Comparison of ENCODE assay signal across 15 cellular contexts in genomic region chr4:77010841-77011354, GRCh38.
DNase-seq lines count a peak whose midpoint lies in the region; ATAC-seq, FAIRE-seq and TF ChIP-seq lines count a peak whose summit lies in the region.
"Had no signal": no experiment of that assay in that cellular context is flagged by ENCODE, and none has a peak within 500 bp of the region (broad histone marks: within the 10 kb centered on the region; RNA-seq: fewer than 3 reads in every experiment).

No MANE protein-coding gene starts in this region.

- H3K9me3 ChIP-seq in AG04450 (ENCODE audit: control insufficient read depth, insufficient read depth, low read length) = no peaks in the 10 kb centered on the region
- no peaks in the 10 kb centered on the region for H3K9me3 ChIP-seq in mammary epithelial cell (replicated peaks; ENCODE audit: insufficient read depth, low read length)
- H3K9me3 ChIP-seq in mesenchymal stem cell (ENCODE audit: control insufficient read depth, low read length) = no peaks in the 10 kb centered on the region

- H3K4ac ChIP-seq in mesenchymal stem cell (ENCODE audit: low read depth in 1 of 2, low read length in 2 of 2) (no peak overlapping the region), mesendoderm (ENCODE audit: low read depth, low read length) (no peak overlapping the region)

- H3K4me1 ChIP-seq in mammary epithelial cell (ENCODE audit: insufficient read depth, low read length) (peaks cover 9% of the 10 kb centered on the region), mesenchymal stem cell (ENCODE audit: control insufficient read depth, insufficient read depth, low read depth, low read length) (peaks cover 9% of the 10 kb centered on the region), mesendoderm (ENCODE audit: control insufficient read depth, low read depth, low read length) (peaks cover 26% of the 10 kb centered on the region)

- H3K4me1 Mint-ChIP-seq in activated T-cell treated with anti-CD3 and anti-CD28 coated beads, Interleukin-2, amount 50 U/mL, for 4 hours (ENCODE audit: low read depth) = peaks cover 73% of the 10 kb centered on the region
- H3K4me1 Mint-ChIP-seq in activated T-helper 1 cell treated with anti-CD3 and anti-CD28 coated beads, Interleukin-12 subunit alpha, Interleukin-12 subunit beta, Interleukin-2, Interleukin-4 antibody, amounts not matched to agents 30 ng/mL and 10 ng/mL and 1 ng/mL, durations not matched to agents 14 hours and 24 hours and 36 hours (ENCODE audit: low read depth) = peaks cover 57% of the 10 kb centered on the region

- dilution Hi-C loops in mammary epithelial cell (cut with HindIII; ENCODE audit: low sequenced_read_pairs) = no loop called here

- no peak overlapping the region for H3K4me3 Mint-ChIP-seq in activated T-cell treated with anti-CD3 and anti-CD28 coated beads, Interleukin-2, amount 50 U/mL, for 4 hours
- no peak overlapping the region for H3K4me3 Mint-ChIP-seq in activated T-helper 1 cell treated with anti-CD3 and anti-CD28 coated beads, Interleukin-12 subunit alpha, Interleukin-12 subunit beta, Interleukin-2, Interleukin-4 antibody, amounts not matched to agents 30 ng/mL and 10 ng/mL and 1 ng/mL, durations not matched to agents 14 hours and 24 hours and 36 hours
- H3K4me3 Mint-ChIP-seq: memory B cell had no signal

- H3K36me3 ChIP-seq in mammary epithelial cell (ENCODE audit: insufficient read depth, low read length) = peaks cover 30% of the 10 kb centered on the region
- H3K36me3 ChIP-seq in mesenchymal stem cell (ENCODE audit: control insufficient read depth in 1 of 2, insufficient read depth in 2 of 2, low read depth in 1 of 2, low read length in 2 of 2) = peaks cover 11 to 71% of the 10 kb centered on the region in 2 experiments
- peaks cover 1% of the 10 kb centered on the region for H3K36me3 ChIP-seq in mesendoderm (ENCODE audit: control insufficient read depth, insufficient read depth, low read length)

- H3K4me2 ChIP-seq in mammary epithelial cell (ENCODE audit: insufficient read depth, low read depth, low read length) = no peak overlapping the region
- H3K4me2 ChIP-seq in mesenchymal stem cell (ENCODE audit: low read length, poor library complexity, severe bottlenecking) = no peak overlapping the region
- H3K4me2 ChIP-seq in mesendoderm (ENCODE audit: low read length) = no peak overlapping the region

- H3K4me3 ChIP-seq in AG04450 (ENCODE audit: low read depth, low read length) = no peak overlapping the region
- no peak overlapping the region for H3K4me3 ChIP-seq in mammary epithelial cell (replicated peaks in 1 of 3; ENCODE audit: insufficient read depth in 1 of 3, low read depth in 2 of 3, low read length in 3 of 3)
- no peak overlapping the region for H3K4me3 ChIP-seq in mesenchymal stem cell (ENCODE audit: insufficient read depth in 1 of 2, low read depth in 1 of 2, low read length in 2 of 2)
- no peak overlapping the region for H3K4me3 ChIP-seq in mesendoderm (ENCODE audit: low read length)
- H3K4me3 ChIP-seq: cardiac muscle cell had no signal

- H3K18ac ChIP-seq in mesenchymal stem cell (ENCODE audit: low read depth in 1 of 2, low read length in 2 of 2) (peak overlapping the region in 1 of 2 experiments; percentile 73), mesendoderm (ENCODE audit: low read length) (no peak overlapping the region)

- H2BK120ac ChIP-seq in mesenchymal stem cell (ENCODE audit: low read depth, low read length) (no peak overlapping the region), mesendoderm (ENCODE audit: low read depth, low read length) (no peak overlapping the region)

- H3K14ac ChIP-seq in mesenchymal stem cell (ENCODE audit: low read length in 2 of 2) = peak overlapping the region in 1 of 2 experiments; percentile 82

- POLR2A ChIA-PET in AG04450 (lab: Yijun Ruan, JAX) = interaction anchor here (0.6 to 0.8 kb wide), 2 partner anchors 23 to 55 kb away, joined by 3 to 4 read pairs; no protein-coding TSS in a partner anchor

- peak overlapping the region; percentile 66 for H4K8ac ChIP-seq in mesenchymal stem cell (ENCODE audit: low read length)
- H4K8ac ChIP-seq in mesendoderm (ENCODE audit: low read depth, low read length) = no peak overlapping the region

- peak overlapping the region; percentile 30 for H2BK15ac ChIP-seq in mesenchymal stem cell (ENCODE audit: low read depth, poor library complexity, severe bottlenecking)
- no peak overlapping the region for H2BK15ac ChIP-seq in mesendoderm (replicated peaks; ENCODE audit: low read depth)

- in situ Hi-C loops in mammary epithelial cell (cut with MboI; ENCODE audit: low sequenced_read_pairs in 2 of 2) = no loop called here

- H2AFZ ChIP-seq in mammary epithelial cell (ENCODE audit: low read depth, low read length) = no peak overlapping the region
- H2AFZ ChIP-seq in mesenchymal stem cell (ENCODE audit: low read depth, low read length) = no peak overlapping the region

- DNase-seq in AG04450 (ENCODE audit: low read depth, low spot score) = no peak
- peak; percentile 53 for DNase-seq in HTR-8/SVneo (ENCODE audit: insufficient read length, low spot score)
- peak; percentile 71 for DNase-seq in mammary epithelial cell
- DNase-seq in mesenchymal stem cell = peak; percentile 91
- no peak for DNase-seq in mesendoderm
- DNase-seq in DMS79 treated with DMSO at 0.1 percent for 48 hours (lab: John Stamatoyannopoulos, UW) = no peak
- DNase-seq in activated T-cell treated with anti-CD3 and anti-CD28 coated beads, Interleukin-2, amount 50 U/mL, for 4 hours = no peak
- no peak for DNase-seq in activated T-helper 1 cell treated with anti-CD3 and anti-CD28 coated beads, Interleukin-12 subunit alpha, Interleukin-12 subunit beta, Interleukin-2, Interleukin-4 antibody, amounts not matched to agents 30 ng/mL and 10 ng/mL and 1 ng/mL, durations not matched to agents 14 hours and 24 hours and 36 hours (ENCODE audit: low spot score)
- DNase-seq: activated CD4-positive, CD25-positive, alpha-beta regulatory T cell treated with anti-CD3 and anti-CD28 coated beads, Interleukin-2, amount 50 U/mL, for 72 hours; activated T-cell treated with anti-CD3 and anti-CD28 coated beads, Interleukin-2, amount 50 U/mL, for 1 hour; posterior cingulate gyrus had no signal

- intact Hi-C loops in mammary epithelial cell (cut with micrococcal nuclease) = no loop called here
- intact Hi-C loops in activated T-helper 1 cell treated with anti-CD3 and anti-CD28 coated beads, Interleukin-12 subunit alpha, Interleukin-12 subunit beta, Interleukin-2, Interleukin-4 antibody, amounts not matched to agents 30 ng/mL and 10 ng/mL and 1 ng/mL, durations not matched to agents 14 hours and 24 hours and 36 hours (cut with micrococcal nuclease) = no loop called here

- H3K27ac ChIP-seq in AG04450 (ENCODE audit: low read depth, low read length) (peak overlapping the region; percentile 33), mammary epithelial cell (ENCODE audit: insufficient read depth, low read depth, low read length) (peak overlapping the region; percentile 13), mesenchymal stem cell (ENCODE audit: low read length, poor library complexity, severe bottlenecking) (peak overlapping the region; percentile 90), mesendoderm (ENCODE audit: low read depth, low read length) (no peak overlapping the region)
- H3K27ac ChIP-seq: cardiac muscle cell, HL-60 had no signal

- peaks cover 5% of the 10 kb centered on the region for H3K79me1 ChIP-seq in mesenchymal stem cell (replicated peaks; ENCODE audit: low read length, poor library complexity, severe bottlenecking)
- H3K79me1 ChIP-seq in mesendoderm (ENCODE audit: low read length) = no peaks in the 10 kb centered on the region

- H4K20me1 ChIP-seq in mammary epithelial cell (ENCODE audit: insufficient read depth, low read length) = no peaks in the 10 kb centered on the region

- WGBS in mammary epithelial cell (ENCODE audit: low coverage, missing lambda C conversion rate) = 89% methylated on average over 3 of the region's 3 CpGs
- WGBS in mesenchymal stem cell = 5% methylated on average over 3 of the region's 3 CpGs
- WGBS in mesendoderm (ENCODE audit: extremely low coverage, insufficient coverage, low lambda C conversion rate) = no CpG with 5 or more reads among the region's 3 CpGs

- H3K9me3 Mint-ChIP-seq in activated T-cell treated with anti-CD3 and anti-CD28 coated beads, Interleukin-2, amount 50 U/mL, for 4 hours = no peaks in the 10 kb centered on the region
- no peaks in the 10 kb centered on the region for H3K9me3 Mint-ChIP-seq in activated T-helper 1 cell treated with anti-CD3 and anti-CD28 coated beads, Interleukin-12 subunit alpha, Interleukin-12 subunit beta, Interleukin-2, Interleukin-4 antibody, amounts not matched to agents 30 ng/mL and 10 ng/mL and 1 ng/mL, durations not matched to agents 14 hours and 24 hours and 36 hours
- H3K9me3 Mint-ChIP-seq: memory B cell had no signal

- no peak for FAIRE-seq in HTR-8/SVneo (lab: Jason Lieb, UNC)
- FAIRE-seq: urothelium cell line had no signal

- H3K56ac ChIP-seq in mesendoderm (ENCODE audit: low read length) = no peak overlapping the region

- H2BK5ac ChIP-seq in mesenchymal stem cell (ENCODE audit: low read depth, low read length, poor library complexity, severe bottlenecking) = peak overlapping the region; percentile 89
- no peak overlapping the region for H2BK5ac ChIP-seq in mesendoderm (ENCODE audit: low read length)

- no peak overlapping the region for H4K5ac ChIP-seq in mesendoderm (ENCODE audit: low read length)

- H2AK5ac ChIP-seq in mesenchymal stem cell (ENCODE audit: low read length, severe bottlenecking) (peak overlapping the region; percentile 83), mesendoderm (ENCODE audit: low read length) (no peak overlapping the region)

- H3K27me3 Mint-ChIP-seq in activated T-cell treated with anti-CD3 and anti-CD28 coated beads, Interleukin-2, amount 50 U/mL, for 4 hours (ENCODE audit: low read depth) = no peaks in the 10 kb centered on the region
- peaks cover 10% of the 10 kb centered on the region for H3K27me3 Mint-ChIP-seq in activated T-helper 1 cell treated with anti-CD3 and anti-CD28 coated beads, Interleukin-12 subunit alpha, Interleukin-12 subunit beta, Interleukin-2, Interleukin-4 antibody, amounts not matched to agents 30 ng/mL and 10 ng/mL and 1 ng/mL, durations not matched to agents 14 hours and 24 hours and 36 hours (ENCODE audit: insufficient read depth)
- H3K27me3 Mint-ChIP-seq: memory B cell had no signal

- no peak overlapping the region for H3K23ac ChIP-seq in mesenchymal stem cell (ENCODE audit: low read length in 2 of 2)
- no peak overlapping the region for H3K23ac ChIP-seq in mesendoderm (ENCODE audit: low read length)

- no peak for ATAC-seq in activated T-cell treated with anti-CD3 and anti-CD28 coated beads, Interleukin-2, amount 50 U/mL, for 4 hours

- no TSS peak for BruUV-seq in mammary epithelial cell (replicated peaks; lab: Mats Ljungman, UMichigan)

- no peak overlapping the region for H3K27ac Mint-ChIP-seq in activated T-helper 1 cell treated with anti-CD3 and anti-CD28 coated beads, Interleukin-12 subunit alpha, Interleukin-12 subunit beta, Interleukin-2, Interleukin-4 antibody, amounts not matched to agents 30 ng/mL and 10 ng/mL and 1 ng/mL, durations not matched to agents 14 hours and 24 hours and 36 hours
- H3K27ac Mint-ChIP-seq: memory B cell had no signal

- peak overlapping the region; percentile 19 for H4K91ac ChIP-seq in mesenchymal stem cell (ENCODE audit: low read length)

- H3K79me2 ChIP-seq in mammary epithelial cell (ENCODE audit: insufficient read depth, low read length) (peaks cover 21% of the 10 kb centered on the region), mesendoderm (ENCODE audit: control insufficient read depth, insufficient read depth, low read length) (no peaks in the 10 kb centered on the region)

- H3K36me3 Mint-ChIP-seq in activated T-cell treated with anti-CD3 and anti-CD28 coated beads, Interleukin-2, amount 50 U/mL, for 4 hours (ENCODE audit: insufficient read depth) = peaks cover 25% of the 10 kb centered on the region
- H3K36me3 Mint-ChIP-seq in activated T-helper 1 cell treated with anti-CD3 and anti-CD28 coated beads, Interleukin-12 subunit alpha, Interleukin-12 subunit beta, Interleukin-2, Interleukin-4 antibody, amounts not matched to agents 30 ng/mL and 10 ng/mL and 1 ng/mL, durations not matched to agents 14 hours and 24 hours and 36 hours (ENCODE audit: low read depth) = peaks cover 23% of the 10 kb centered on the region

- CTCF ChIA-PET in AG04450 (lab: Charles Lee) (no interaction called here), mammary epithelial cell (lab: Charles Lee; ENCODE audit: low non-redundant PET) (no interaction called here)

- H3K27me3 ChIP-seq in AG04450 (ENCODE audit: control insufficient read depth, insufficient read depth, low read length) = no peaks in the 10 kb centered on the region
- no peaks in the 10 kb centered on the region for H3K27me3 ChIP-seq in mammary epithelial cell (ENCODE audit: insufficient read depth, low read length)
- no peaks in the 10 kb centered on the region for H3K27me3 ChIP-seq in mesenchymal stem cell (ENCODE audit: control insufficient read depth in 1 of 2, insufficient read depth in 1 of 2, low read length in 2 of 2)
- no peaks in the 10 kb centered on the region for H3K27me3 ChIP-seq in mesendoderm (ENCODE audit: insufficient read depth, low read length, poor library complexity)
- H3K27me3 ChIP-seq: cardiac muscle cell had no signal

- H2BK12ac ChIP-seq in mesenchymal stem cell (ENCODE audit: low read length in 2 of 2) = peak overlapping the region; percentile 29 to 97

- H3K9ac ChIP-seq in mammary epithelial cell (ENCODE audit: insufficient read depth, low read length) (no peak overlapping the region), mesenchymal stem cell (ENCODE audit: low read length) (peak overlapping the region; percentile 41), mesendoderm (ENCODE audit: low read length) (no peak overlapping the region)

- no peak for TF ChIP-seq CTCF in AG04450 (IDR thresholded peaks at IDR 0.05; ENCODE audit: low read depth, low read length)
- no peak for TF ChIP-seq CTCF in mammary epithelial cell (conservative IDR thresholded peaks at IDR 0.05 in 1 of 2, IDR thresholded peaks at IDR 0.05 in 1 of 2; ENCODE audit: extremely low read depth in 1 of 2, insufficient read depth in 1 of 2, low read depth in 1 of 2, low read length in 2 of 2)

Comparison
In these comparisons a context has a peak if more than half of its experiments do, and no peak if none do; other contexts are left out.
1. DNase-seq: peak in HTR-8/SVneo (single experiment), mammary epithelial cell (single experiment) and mesenchymal stem cell (single experiment); none in AG04450 (single experiment), mesendoderm (single experiment), DMS79 treated with DMSO at 0.1 percent for 48 hours (single experiment), activated T-cell treated with anti-CD3 and anti-CD28 coated beads, Interleukin-2, amount 50 U/mL, for 4 hours (single experiment) and activated T-helper 1 cell treated with anti-CD3 and anti-CD28 coated beads, Interleukin-12 subunit alpha, Interleukin-12 subunit beta, Interleukin-2, Interleukin-4 antibody, amounts not matched to agents 30 ng/mL and 10 ng/mL and 1 ng/mL, durations not matched to agents 14 hours and 24 hours and 36 hours (single experiment).